ENCODE assay signal across 18 cellular contexts in the genomic region with DNA sequence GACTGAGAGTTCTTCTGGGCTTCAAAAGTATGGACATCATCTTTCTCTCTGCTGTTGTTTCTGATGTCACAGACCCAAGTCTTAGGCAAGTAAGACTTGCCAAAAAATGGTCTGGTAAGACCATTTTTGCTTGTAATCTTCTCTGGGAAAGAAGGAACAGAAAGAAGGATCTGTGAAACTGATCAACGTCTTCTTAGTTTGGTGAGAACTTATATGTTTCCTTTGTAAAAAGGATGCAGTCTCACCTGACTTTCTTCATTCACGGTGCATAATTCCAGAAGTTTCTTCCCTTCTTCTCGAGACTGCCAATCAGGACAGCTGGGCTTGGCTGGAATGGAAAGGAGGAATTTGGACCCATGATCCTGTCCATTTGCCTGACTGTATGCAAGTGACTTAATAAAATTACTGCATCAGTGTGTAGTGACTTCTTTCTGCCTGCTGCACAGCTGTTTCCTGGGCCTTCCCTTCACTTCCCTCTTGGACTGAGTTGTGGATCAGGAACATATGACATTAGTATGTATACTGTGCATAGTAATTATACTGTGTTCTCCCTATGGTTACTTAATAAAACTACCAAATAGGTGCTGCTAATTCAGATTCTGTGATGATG. TPM values are rescaled to one million over a fixed set of nuclear protein-coding genes. Genes with fewer than 3 reads are reported as not detected.
DNase-seq lines count a peak whose midpoint lies in the region; ATAC-seq and TF ChIP-seq lines count a peak whose summit lies in the region.
"Had no signal": no experiment of that assay in that cellular context is flagged by ENCODE, and none has a peak within 500 bp of the region (broad histone marks: within the 10 kb centered on the region; RNA-seq: fewer than 3 reads in every experiment).

No MANE protein-coding gene starts in this region.

- H3K27ac ChIP-seq in RWPE2 (ENCODE audit: poor library complexity, severe bottlenecking) (peak overlapping the region; percentile 82), esophagus squamous epithelium (peak overlapping the region; percentile 64 to 84 (median 74))

- peak overlapping the region; percentile 92 for H3K27ac Mint-ChIP-seq in HFFc6
- H3K27ac Mint-ChIP-seq in effector memory CD8-positive, alpha-beta T cell, result no peak overlapping the region
- H3K27ac Mint-ChIP-seq: activated naive CD4-positive, alpha-beta T cell treated with anti-CD3 and anti-CD28 coated beads, Interleukin-2, amount 10 ng/mL, durations not matched to agents 7 days and 5 days; T-helper 1 cell treated with Interleukin-12 subunit alpha and Interleukin-12 subunit beta and Interleukin-4 antibody, amounts not matched to agents 30 μg/mL and 1 μg/mL, for 36 hours had no signal

- H3K36me3 ChIP-seq in RWPE2 (ENCODE audit: low read depth), result no peaks in the 10 kb centered on the region
- no peaks in the 10 kb centered on the region for H3K36me3 ChIP-seq in esophagus squamous epithelium
- no peaks in the 10 kb centered on the region for H3K36me3 ChIP-seq in skeletal muscle satellite cell (ENCODE audit: insufficient read depth, low read length)

- peaks cover 41% of the 10 kb centered on the region for H3K4me1 ChIP-seq in RWPE2 (ENCODE audit: insufficient read depth, poor library complexity, severe bottlenecking)
- H3K4me1 ChIP-seq in esophagus squamous epithelium, result peaks cover 0 to 60% (median 15%) of the 10 kb centered on the region in 3 donors
- peaks cover 25% of the 10 kb centered on the region for H3K4me1 ChIP-seq in skeletal muscle satellite cell (ENCODE audit: control insufficient read depth, insufficient read depth, low read length)

- H3K27me3 Mint-ChIP-seq in HFFc6 (ENCODE audit: insufficient read depth), result peaks cover 1% of the 10 kb centered on the region; the same call in 1 of the 2 replicates
- H3K27me3 Mint-ChIP-seq in effector memory CD8-positive, alpha-beta T cell, result no peaks in the 10 kb centered on the region
- H3K27me3 Mint-ChIP-seq: activated naive CD4-positive, alpha-beta T cell treated with anti-CD3 and anti-CD28 coated beads, Interleukin-2, amount 10 ng/mL, durations not matched to agents 7 days and 5 days; brain had no signal

- no peaks in the 10 kb centered on the region for H3K9me3 Mint-ChIP-seq in HFFc6
- no peaks in the 10 kb centered on the region for H3K9me3 Mint-ChIP-seq in effector memory CD8-positive, alpha-beta T cell
- H3K9me3 Mint-ChIP-seq: activated naive CD4-positive, alpha-beta T cell treated with anti-CD3 and anti-CD28 coated beads, Interleukin-2, amount 10 ng/mL, durations not matched to agents 7 days and 5 days; T-helper 1 cell treated with Interleukin-12 subunit alpha and Interleukin-12 subunit beta and Interleukin-4 antibody, amounts not matched to agents 30 μg/mL and 1 μg/mL, for 36 hours had no signal

- WGBS in esophagus squamous epithelium, 2 donors, result 59 to 71% methylated on average over 3 of the region's 3 CpGs

- intact Hi-C loops in esophagus squamous epithelium (cut with DNase I), result no loop called here

- H3K4me3 Mint-ChIP-seq in HFFc6, result peak overlapping the region; percentile 33
- H3K4me3 Mint-ChIP-seq in effector memory CD8-positive, alpha-beta T cell, result no peak overlapping the region
- H3K4me3 Mint-ChIP-seq: activated naive CD4-positive, alpha-beta T cell treated with anti-CD3 and anti-CD28 coated beads, Interleukin-2, amount 10 ng/mL, durations not matched to agents 7 days and 5 days; brain; T-helper 1 cell treated with Interleukin-12 subunit alpha and Interleukin-12 subunit beta and Interleukin-4 antibody, amounts not matched to agents 30 μg/mL and 1 μg/mL, for 36 hours had no signal

- TF ChIP-seq POLR2A in esophagus squamous epithelium (IDR thresholded peaks at IDR 0.05), result no peak

- no peak overlapping the region for H3K9ac ChIP-seq in skeletal muscle satellite cell (ENCODE audit: low read depth, low read length)

- no peak overlapping the region for H3K4me3 ChIP-seq in RWPE2 (ENCODE audit: severe bottlenecking)
- H3K4me3 ChIP-seq in esophagus squamous epithelium, result no peak overlapping the region
- no peak overlapping the region for H3K4me3 ChIP-seq in skeletal muscle satellite cell (ENCODE audit: low read length)

- no peaks in the 10 kb centered on the region for H3K36me3 Mint-ChIP-seq in HFFc6 (ENCODE audit: low read depth)
- H3K36me3 Mint-ChIP-seq in effector memory CD8-positive, alpha-beta T cell (ENCODE audit: insufficient read depth), result peaks cover 4% of the 10 kb centered on the region
- H3K36me3 Mint-ChIP-seq: brain had no signal

- peaks cover 70% of the 10 kb centered on the region for H3K4me1 Mint-ChIP-seq in HFFc6 (ENCODE audit: low read depth)
- peaks cover 12 to 15% of the 10 kb centered on the region in 2 donors for H3K4me1 Mint-ChIP-seq in effector memory CD8-positive, alpha-beta T cell (ENCODE audit: low read depth in 2 of 2)
- H3K4me1 Mint-ChIP-seq: brain had no signal

- no peaks in the 10 kb centered on the region for H3K9me3 ChIP-seq in RWPE2 (ENCODE audit: severe bottlenecking)
- no peaks in the 10 kb centered on the region for H3K9me3 ChIP-seq in esophagus squamous epithelium
- no peaks in the 10 kb centered on the region for H3K9me3 ChIP-seq in skeletal muscle satellite cell (replicated peaks; ENCODE audit: low read length)

- H3K4me2 ChIP-seq in skeletal muscle satellite cell (ENCODE audit: low read length), result peak overlapping the region; percentile 27

- no peak for DNase-seq in HFFc6
- no peak for DNase-seq in RWPE2 (ENCODE audit: low spot score)
- no peak for DNase-seq in esophagus squamous epithelium (lab: John Stamatoyannopoulos, UW)
- no peak for DNase-seq in effector memory CD8-positive, alpha-beta T cell
- no peak for DNase-seq in GM19238 (ENCODE audit: insufficient read length, low spot score)
- DNase-seq in SKM-1 (lab: John Stamatoyannopoulos, UW; ENCODE audit: unreplicated experiment), result no peak
- DNase-seq: activated CD4-positive, CD25-positive, alpha-beta regulatory T cell treated with anti-CD3 and anti-CD28 coated beads, Interleukin-2, amount 50 U/mL, for 72 hours; activated CD8-positive, alpha-beta memory T cell treated with anti-CD3 and anti-CD28 coated beads, Interleukin-2, amount 50 U/mL, for 4 hours; activated naive CD4-positive, alpha-beta T cell treated with anti-CD3 and anti-CD28 coated beads, Interleukin-2, amount 10 ng/mL, durations not matched to agents 7 days and 5 days; C1 segment of cervical spinal cord; H7; NCI-H1436 treated with DMSO at 0.1 percent for 48 hours; NCI-H526; stimulated activated naive CD8-positive, alpha-beta T cell treated with anti-CD3 and anti-CD28 coated beads, Interleukin-15, Interleukin-2, amounts not matched to agents 100 U/mL and 50 U/mL, for 24 hours had no signal

- H3K27me3 ChIP-seq in RWPE2 (ENCODE audit: insufficient read depth, poor library complexity, severe bottlenecking) (no peaks in the 10 kb centered on the region), esophagus squamous epithelium (no peaks in the 10 kb centered on the region), skeletal muscle satellite cell (ENCODE audit: control insufficient read depth, insufficient read depth, low read length) (no peaks in the 10 kb centered on the region)

- ATAC-seq in RWPE2 (ENCODE audit: low read depth) (no peak), GM21360 (IDR thresholded peaks at IDR 0.05; ENCODE audit: unreplicated experiment) (no peak)
- ATAC-seq in effector memory CD8-positive, alpha-beta T cell (replicated peaks), result no peak
- ATAC-seq: stimulated activated naive CD8-positive, alpha-beta T cell treated with anti-CD3 and anti-CD28 coated beads, Interleukin-15, Interleukin-2, amounts not matched to agents 100 U/mL and 50 U/mL, for 24 hours had no signal

- TF ChIP-seq CTCF in HFFc6 (IDR thresholded peaks at IDR 0.05), result no peak
- TF ChIP-seq CTCF in RWPE2 (IDR thresholded peaks at IDR 0.05; ENCODE audit: poor library complexity, severe bottlenecking), result no peak
- no peak for TF ChIP-seq CTCF in esophagus squamous epithelium (IDR thresholded peaks at IDR 0.05)

RNA-seq across cellular contexts. Expression of a gene that starts 7.5 kb away (rescaled TPM):
- 1 to 10 TPM; 6.4 to 9.0 (median 7.7) TPM for total RNA-seq in HFFc6 (2021; fragmentation: NEBNext Ultra II Directional; extraction: Animal tissue kit (Norgen Biotek cat#: 25700))
- total RNA-seq in esophagus squamous epithelium, result 10 to 100 TPM; 13.6 to 25.5 (median 18.2) TPM
- 6.8 and 7.9 TPM in 2 replicates for total RNA-seq in skeletal muscle satellite cell (2012; rRNA removed)
